In genomic region chr1:82706741-82707140, GRCh38 we compare ENCODE assay signal across 18 cellular contexts.
DNase-seq lines count a peak whose midpoint lies in the region; ATAC-seq, FAIRE-seq and TF ChIP-seq lines count a peak whose summit lies in the region.
"Had no signal": no experiment of that assay in that cellular context is flagged by ENCODE, and none has a peak within 500 bp of the region (broad histone marks: within the 10 kb centered on the region; RNA-seq: fewer than 3 reads in every experiment).

No MANE protein-coding gene starts in this region.

- no peak overlapping the region for H3K4me2 ChIP-seq in astrocyte (ENCODE audit: low read length)

- no peak for TF ChIP-seq POLR2A in heart left ventricle (IDR thresholded peaks at IDR 0.05)

- H3K36me3 ChIP-seq in astrocyte (ENCODE audit: insufficient read depth, low read length) (no peaks in the 10 kb centered on the region), heart left ventricle (no peaks in the 10 kb centered on the region)

- TF ChIP-seq CTCF in astrocyte (IDR thresholded peaks at IDR 0.05; ENCODE audit: insufficient read depth, low read depth, low read length) (no peak), heart left ventricle (IDR thresholded peaks at IDR 0.05) (no peak)

- no peaks in the 10 kb centered on the region for H3K9me3 ChIP-seq in astrocyte (ENCODE audit: insufficient read depth, low read depth, low read length)
- no peaks in the 10 kb centered on the region for H3K9me3 ChIP-seq in heart left ventricle
- H3K9me3 ChIP-seq: Caco-2 had no signal

- no peaks in the 10 kb centered on the region for H3K9me3 Mint-ChIP-seq in astrocyte (ENCODE audit: unreplicated experiment)
- H3K9me3 Mint-ChIP-seq: CD4-positive, alpha-beta T cell; H9 had no signal

- no peak overlapping the region for H3K9ac ChIP-seq in astrocyte (ENCODE audit: low read length)

- no peaks in the 10 kb centered on the region for H3K4me1 ChIP-seq in astrocyte (ENCODE audit: insufficient read depth, low read length)
- peaks cover 0 to 19% (median 7%) of the 10 kb centered on the region in 12 donors for H3K4me1 ChIP-seq in heart left ventricle
- H3K4me1 ChIP-seq: Caco-2 had no signal

- H3K4me3 ChIP-seq in astrocyte (ENCODE audit: insufficient read depth, low read depth, low read length) = no peak overlapping the region
- no peak overlapping the region for H3K4me3 ChIP-seq in heart left ventricle

- no peaks in the 10 kb centered on the region for H4K20me1 ChIP-seq in astrocyte (ENCODE audit: insufficient read depth, low read length)

- H3K4me3 Mint-ChIP-seq in astrocyte (ENCODE audit: unreplicated experiment) = no peak overlapping the region
- H3K4me3 Mint-ChIP-seq: CD4-positive, alpha-beta T cell; H9 had no signal

- no peak for ATAC-seq in heart left ventricle
- no peak for ATAC-seq in GM19467 (IDR thresholded peaks at IDR 0.05; ENCODE audit: unreplicated experiment)

- no peaks in the 10 kb centered on the region for H3K4me1 Mint-ChIP-seq in astrocyte (ENCODE audit: low read depth, unreplicated experiment)
- H3K4me1 Mint-ChIP-seq: H9 had no signal

- H2AFZ ChIP-seq in astrocyte (ENCODE audit: low read depth, low read length) = no peak overlapping the region

- DNase-seq in AG08396 (ENCODE audit: low spot score) (peak; percentile 1), astrocyte (ENCODE audit: low read depth) (peak; percentile 36), fibroblast of gingiva (ENCODE audit: low read depth) (peak; percentile 63), kidney tubule cell (ENCODE audit: low spot score) (peak; percentile 7), heart left ventricle (no peak), midbrain (lab: John Stamatoyannopoulos, UW) (no peak)
- no peak for DNase-seq in activated naive CD4-positive, alpha-beta T cell (lab: John Stamatoyannopoulos, UW)
- DNase-seq: Caco-2; CD4-positive, alpha-beta T cell; H9; NCI-H1092 treated with DMSO at 0.1 percent for 48 hours; NCI-H2081; NCI-H510A treated with DMSO at 0.1 percent for 48 hours; NCI-H82; OCI-M1; Right ventricle myocardium superior had no signal

- no peak overlapping the region for H3K27ac ChIP-seq in astrocyte (ENCODE audit: low read depth, low read length)
- no peak overlapping the region for H3K27ac ChIP-seq in heart left ventricle

- no peaks in the 10 kb centered on the region for H3K79me2 ChIP-seq in astrocyte (ENCODE audit: insufficient read depth, low read length)

- no peak overlapping the region for H3K27ac Mint-ChIP-seq in astrocyte (ENCODE audit: unreplicated experiment)
- H3K27ac Mint-ChIP-seq: CD4-positive, alpha-beta T cell; H9 had no signal

- no peaks in the 10 kb centered on the region for H3K27me3 Mint-ChIP-seq in astrocyte (ENCODE audit: low read depth, unreplicated experiment)
- H3K27me3 Mint-ChIP-seq: CD4-positive, alpha-beta T cell had no signal

- 86 to 95% (median 90%) methylated on average over 2 of the region's 2 CpGs for WGBS in heart left ventricle, 4 donors

- intact Hi-C loops in heart left ventricle (cut with DNase I) = no loop called here

- no peak for FAIRE-seq in astrocyte (lab: Jason Lieb, UNC)
- FAIRE-seq: G401.6 had no signal

- H3K27me3 ChIP-seq in astrocyte (ENCODE audit: insufficient read depth, low read length) (no peaks in the 10 kb centered on the region), heart left ventricle (no peaks in the 10 kb centered on the region)

- H3K36me3 Mint-ChIP-seq in astrocyte (ENCODE audit: low read depth, unreplicated experiment) = no peaks in the 10 kb centered on the region

Comparison
In these comparisons a context has a peak if more than half of its experiments do, and no peak if none do; other contexts are left out.
1. DNase-seq: peak in AG08396 (single experiment), astrocyte (single experiment), fibroblast of gingiva (single experiment) and kidney tubule cell (single experiment); none in heart left ventricle (0 of 5), activated naive CD4-positive, alpha-beta T cell (0 of 4) and midbrain (single experiment).